ENCODE assay signal across 8 cellular contexts in the genomic region with DNA sequence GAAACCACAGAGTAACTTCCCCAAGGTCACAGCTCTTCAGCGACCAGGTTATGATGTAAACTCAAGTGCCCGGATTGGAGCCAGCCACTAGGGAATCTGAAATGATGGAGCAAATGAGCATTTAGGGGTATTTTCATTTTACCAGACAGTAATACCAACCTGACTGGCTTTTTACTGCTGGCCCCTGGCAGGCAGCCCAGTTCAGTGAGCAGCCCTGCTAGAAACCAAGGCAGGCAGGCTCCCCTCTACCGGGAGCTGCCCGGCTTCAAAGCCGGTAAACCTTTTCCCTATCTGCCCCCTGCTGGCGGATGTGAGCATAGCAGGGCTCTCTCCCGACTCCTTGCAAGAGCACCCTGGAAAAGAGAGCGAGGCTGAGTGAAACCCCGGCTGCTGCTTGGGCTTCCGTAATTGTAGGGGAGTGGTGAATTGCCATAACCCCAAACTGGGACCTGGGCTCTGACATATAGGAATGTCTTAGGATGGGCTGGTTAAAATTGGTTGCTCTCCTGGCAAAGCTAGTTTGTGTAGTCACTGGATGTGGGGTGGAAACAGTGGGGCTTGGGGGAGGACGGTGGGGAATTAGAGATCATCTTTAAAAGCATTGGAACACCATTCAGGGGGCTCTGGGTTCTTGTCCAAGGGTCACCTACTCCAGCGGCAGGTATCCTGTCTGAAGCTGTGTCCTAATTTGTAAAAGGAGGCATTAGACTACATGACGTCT.
DNase-seq lines count a peak whose midpoint lies in the region; ATAC-seq and TF ChIP-seq lines count a peak whose summit lies in the region.

No MANE protein-coding gene starts in this region.

- H3K9me3 ChIP-seq in DOHH2 (ENCODE audit: control insufficient read depth, insufficient read depth, low read length) (no peaks in the 10 kb centered on the region), lower lobe of right lung (no peaks in the 10 kb centered on the region)

- DNase-seq in NCI-H526 (lab: John Stamatoyannopoulos, UW) (peak; percentile 59 to 89), dermis microvascular lymphatic vessel endothelial cell (ENCODE audit: low read depth in 2 of 2) (peak; percentile 84 to 93), lower lobe of right lung (peak; percentile 89)
- peak; percentile 58 for DNase-seq in activated CD4-positive, alpha-beta T cell treated with anti-CD3 and anti-CD28 coated beads, Interleukin-2, amount 50 U/mL, for 1 hour
- peak; percentile 29 to 61 (median 41) for DNase-seq in stimulated activated CD4-positive, alpha-beta T cell treated with anti-CD3 and anti-CD28 coated beads, TNF-alpha, amount 100 ng/mL, for 4 hours (ENCODE audit: low read depth in 3 of 3)

- intact Hi-C loops in lower lobe of right lung (cut with DNase I) = no loop called here

- H3K4me3 ChIP-seq in DOHH2 (ENCODE audit: low read length) (no peak overlapping the region), lower lobe of right lung (no peak overlapping the region)

- H3F3A ChIP-seq in DOHH2 (ENCODE audit: control insufficient read depth, insufficient read depth) = no peaks in the 10 kb centered on the region

- no peaks in the 10 kb centered on the region for H3K9me2 ChIP-seq in DOHH2 (replicated peaks; ENCODE audit: control insufficient read depth, low read length)

- no peaks in the 10 kb centered on the region for H3K36me3 ChIP-seq in DOHH2 (ENCODE audit: control insufficient read depth, low read length)
- H3K36me3 ChIP-seq in lower lobe of right lung = no peaks in the 10 kb centered on the region

- no peaks in the 10 kb centered on the region for H3K79me2 ChIP-seq in DOHH2 (ENCODE audit: control insufficient read depth, low read length)

- ATAC-seq in HG03064 (IDR thresholded peaks at IDR 0.05; ENCODE audit: low read depth, unreplicated experiment) = peak; percentile 69
- ATAC-seq in lower lobe of right lung = peak; percentile 89 to 93
- ATAC-seq in GM21447 (IDR thresholded peaks at IDR 0.05; ENCODE audit: unreplicated experiment) = no peak

- H3K27me3 ChIP-seq in DOHH2 (ENCODE audit: control insufficient read depth, low read length) = peaks cover 22% of the 10 kb centered on the region
- peaks cover 8% of the 10 kb centered on the region for H3K27me3 ChIP-seq in lower lobe of right lung (ENCODE audit: low read depth)

- no peaks in the 10 kb centered on the region for H4K20me1 ChIP-seq in DOHH2 (ENCODE audit: control insufficient read depth, insufficient read depth, low read depth, low read length)

- H3K4me1 ChIP-seq in DOHH2 (ENCODE audit: control insufficient read depth, low read length) = no peaks in the 10 kb centered on the region
- H3K4me1 ChIP-seq in lower lobe of right lung = peaks cover 23% of the 10 kb centered on the region

- H3K4me2 ChIP-seq in DOHH2 (ENCODE audit: low read length) = no peak overlapping the region

- H3K27ac ChIP-seq in DOHH2 (ENCODE audit: low read depth, low read length) (no peak overlapping the region), lower lobe of right lung (no peak overlapping the region)

- TF ChIP-seq CTCF in DOHH2 (IDR thresholded peaks at IDR 0.05; ENCODE audit: low read depth, low read length, poor library complexity, severe bottlenecking) = peak; percentile 94
- TF ChIP-seq CTCF in lower lobe of right lung (IDR thresholded peaks at IDR 0.05) = peak; percentile 96
